In genomic region chr9:128716581-128717254, GRCh38 we compare ENCODE assay signal across 13 cellular contexts.
"Had no signal": no experiment of that assay in that cellular context is flagged by ENCODE, and none has a peak within 500 bp of the region (broad histone marks: within the 10 kb centered on the region; RNA-seq: fewer than 3 reads in every experiment).

No MANE protein-coding gene starts in this region.

- DNase-seq: activated CD4-positive, alpha-beta T cell treated with anti-CD3 and anti-CD28 coated beads for 1 hour; activated CD4-positive, alpha-beta T cell treated with anti-CD3 and anti-CD28 coated beads, Interleukin-2, amount 50 U/mL, for 48 hours; activated gamma-delta T cell; activated naive CD8-positive, alpha-beta T cell treated with anti-CD3 and anti-CD28 coated beads, Interleukin-2, amount 10 ng/mL, durations not matched to agents 7 days and 5 days; activated T-cell treated with anti-CD3 and anti-CD28 coated beads, Interleukin-2, amount 50 U/mL, for 48 hours; anterior cingulate cortex; immature natural killer cell; nephron progenitor cell; SW 1271; T-helper 9 cell had no signal

- H3K4me1 Mint-ChIP-seq: activated naive CD8-positive, alpha-beta T cell treated with anti-CD3 and anti-CD28 coated beads, Interleukin-2, amount 10 ng/mL, durations not matched to agents 7 days and 5 days; immature natural killer cell; memory B cell; nephron progenitor cell had no signal

- H3K27ac Mint-ChIP-seq: activated naive CD8-positive, alpha-beta T cell treated with anti-CD3 and anti-CD28 coated beads, Interleukin-2, amount 10 ng/mL, durations not matched to agents 7 days and 5 days; immature natural killer cell; memory B cell; nephron progenitor cell; stimulated activated effector memory CD8-positive, alpha-beta T cell treated with anti-CD3 and anti-CD28 coated beads, Interleukin-12 subunit alpha, Interleukin-12 subunit beta, amount 100 ng/mL, for 72 hours; type B pancreatic cell had no signal

- H3K9me3 Mint-ChIP-seq: activated naive CD8-positive, alpha-beta T cell treated with anti-CD3 and anti-CD28 coated beads, Interleukin-2, amount 10 ng/mL, durations not matched to agents 7 days and 5 days; immature natural killer cell; memory B cell; nephron progenitor cell; stimulated activated effector memory CD8-positive, alpha-beta T cell treated with anti-CD3 and anti-CD28 coated beads, Interleukin-12 subunit alpha, Interleukin-12 subunit beta, amount 100 ng/mL, for 72 hours; type B pancreatic cell had no signal

- H3K4me3 Mint-ChIP-seq: activated naive CD8-positive, alpha-beta T cell treated with anti-CD3 and anti-CD28 coated beads, Interleukin-2, amount 10 ng/mL, durations not matched to agents 7 days and 5 days; immature natural killer cell; memory B cell; nephron progenitor cell; stimulated activated effector memory CD8-positive, alpha-beta T cell treated with anti-CD3 and anti-CD28 coated beads, Interleukin-12 subunit alpha, Interleukin-12 subunit beta, amount 100 ng/mL, for 72 hours; type B pancreatic cell had no signal

- ATAC-seq: stimulated activated effector memory CD8-positive, alpha-beta T cell treated with anti-CD3 and anti-CD28 coated beads, Interleukin-12 subunit alpha, Interleukin-12 subunit beta, amount 100 ng/mL, for 72 hours had no signal

- H3K27me3 Mint-ChIP-seq: activated naive CD8-positive, alpha-beta T cell treated with anti-CD3 and anti-CD28 coated beads, Interleukin-2, amount 10 ng/mL, durations not matched to agents 7 days and 5 days; memory B cell; type B pancreatic cell had no signal
